Comparison of ENCODE assay signal across 8 cellular contexts in the genomic region with DNA sequence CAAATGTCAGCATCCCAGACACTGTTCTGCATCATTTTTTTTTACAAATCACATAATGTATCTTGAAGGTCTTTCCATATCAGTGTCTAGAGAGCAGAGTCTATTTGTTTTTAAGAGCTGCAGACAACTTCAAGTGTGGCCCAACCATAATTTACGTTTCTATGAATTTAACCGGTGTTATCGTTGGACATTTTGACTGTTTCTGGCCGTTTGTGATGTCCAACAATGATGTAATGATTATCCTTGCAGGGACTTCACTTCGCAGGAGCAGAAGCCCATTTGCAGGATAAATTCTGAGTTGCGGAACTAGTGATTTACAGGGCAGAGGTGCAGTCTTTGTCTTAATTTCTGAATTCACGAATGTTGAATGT. TPM values are rescaled to one million over a fixed set of nuclear protein-coding genes. Genes with fewer than 3 reads are reported as not detected.
A peak's percentile ranks its signal among the peaks of the same experiment; 100 is the strongest.
DNase-seq lines count a peak whose midpoint lies in the region; ATAC-seq, FAIRE-seq and TF ChIP-seq lines count a peak whose summit lies in the region.

No MANE protein-coding gene starts in this region.

- peak overlapping the region; percentile 68 to 94 (median 75) for H3K27ac ChIP-seq in tibial nerve
- peak overlapping the region in 1 of 2 donors; percentile 43 for H3K27ac ChIP-seq in small intestine (ENCODE audit: low read depth in 1 of 2, low read length in 1 of 2)

- DNase-seq in activated naive CD4-positive, alpha-beta T cell treated with anti-CD3 and anti-CD28 coated beads for 36 hours: no peak
- DNase-seq in activated naive CD4-positive, alpha-beta T cell (lab: John Stamatoyannopoulos, UW): no peak
- DNase-seq in activated T-helper 1 cell treated with anti-CD3 and anti-CD28 coated beads, Interleukin-12 subunit alpha, Interleukin-12 subunit beta, Interleukin-2, Interleukin-4 antibody, amounts not matched to agents 30 ng/mL and 10 ng/mL and 1 ng/mL, durations not matched to agents 14 hours and 24 hours and 36 hours (ENCODE audit: low spot score): no peak
- DNase-seq in kidney epithelial cell (ENCODE audit: low read depth): no peak
- no peak for DNase-seq in tibial nerve (ENCODE audit: low spot score in 2 of 2)
- DNase-seq in small intestine: no peak
- no peak for DNase-seq in GM12892 (ENCODE audit: insufficient read length)

- no peaks in the 10 kb centered on the region for H3K36me3 Mint-ChIP-seq in activated naive CD4-positive, alpha-beta T cell treated with anti-CD3 and anti-CD28 coated beads for 36 hours (ENCODE audit: low read depth)
- H3K36me3 Mint-ChIP-seq in activated T-helper 1 cell treated with anti-CD3 and anti-CD28 coated beads, Interleukin-12 subunit alpha, Interleukin-12 subunit beta, Interleukin-2, Interleukin-4 antibody, amounts not matched to agents 30 ng/mL and 10 ng/mL and 1 ng/mL, durations not matched to agents 14 hours and 24 hours and 36 hours (ENCODE audit: low read depth): no peaks in the 10 kb centered on the region

- H3K36me3 ChIP-seq in kidney epithelial cell (ENCODE audit: control insufficient read depth, insufficient read depth, low read length): no peaks in the 10 kb centered on the region
- H3K36me3 ChIP-seq in tibial nerve: no peaks in the 10 kb centered on the region
- no peaks in the 10 kb centered on the region for H3K36me3 ChIP-seq in small intestine (ENCODE audit: control insufficient read depth in 2 of 2, insufficient read depth in 2 of 2, low read length in 2 of 2)

- CTCF ChIA-PET in activated naive CD4-positive, alpha-beta T cell treated with anti-CD3 and anti-CD28 coated beads for 36 hours (lab: Charles Lee): interaction anchor here (0.6 to 1.3 kb wide), 5 partner anchors 28 to 245 kb away, joined by 3 to 4 read pairs (median 3); partner anchors contain the start of gene HLF

- no peak overlapping the region for H3K27ac Mint-ChIP-seq in activated naive CD4-positive, alpha-beta T cell treated with anti-CD3 and anti-CD28 coated beads for 36 hours
- no peak overlapping the region for H3K27ac Mint-ChIP-seq in activated T-helper 1 cell treated with anti-CD3 and anti-CD28 coated beads, Interleukin-12 subunit alpha, Interleukin-12 subunit beta, Interleukin-2, Interleukin-4 antibody, amounts not matched to agents 30 ng/mL and 10 ng/mL and 1 ng/mL, durations not matched to agents 14 hours and 24 hours and 36 hours

- FAIRE-seq in small intestine (lab: Jason Lieb, UNC) (no peak), GM12892 (lab: Jason Lieb, UNC) (no peak)

- no peak for TF ChIP-seq EP300 in tibial nerve (IDR thresholded peaks at IDR 0.05)

- intact Hi-C loops in activated naive CD4-positive, alpha-beta T cell treated with anti-CD3 and anti-CD28 coated beads for 36 hours (cut with micrococcal nuclease): loop anchor here (1.0 to 5.0 kb wide), 6 partner anchors 26 to 270 kb away; partner anchors contain the start of genes COX11, HLF and STXBP4
- intact Hi-C loops in activated T-helper 1 cell treated with anti-CD3 and anti-CD28 coated beads, Interleukin-12 subunit alpha, Interleukin-12 subunit beta, Interleukin-2, Interleukin-4 antibody, amounts not matched to agents 30 ng/mL and 10 ng/mL and 1 ng/mL, durations not matched to agents 14 hours and 24 hours and 36 hours (cut with micrococcal nuclease): loop anchor here (1.0 to 5.0 kb wide), 5 partner anchors 26 to 270 kb away; partner anchors contain the start of genes COX11, HLF and STXBP4

- H3K9me3 ChIP-seq in tibial nerve (no peaks in the 10 kb centered on the region), small intestine (ENCODE audit: control insufficient read depth, low read depth) (no peaks in the 10 kb centered on the region)

- peak overlapping the region; percentile 77 for H3K4me3 Mint-ChIP-seq in activated naive CD4-positive, alpha-beta T cell treated with anti-CD3 and anti-CD28 coated beads for 36 hours
- peak overlapping the region; percentile 56 for H3K4me3 Mint-ChIP-seq in activated T-helper 1 cell treated with anti-CD3 and anti-CD28 coated beads, Interleukin-12 subunit alpha, Interleukin-12 subunit beta, Interleukin-2, Interleukin-4 antibody, amounts not matched to agents 30 ng/mL and 10 ng/mL and 1 ng/mL, durations not matched to agents 14 hours and 24 hours and 36 hours

- H3K9me3 Mint-ChIP-seq in activated naive CD4-positive, alpha-beta T cell treated with anti-CD3 and anti-CD28 coated beads for 36 hours: peaks cover 4% of the 10 kb centered on the region
- no peaks in the 10 kb centered on the region for H3K9me3 Mint-ChIP-seq in activated T-helper 1 cell treated with anti-CD3 and anti-CD28 coated beads, Interleukin-12 subunit alpha, Interleukin-12 subunit beta, Interleukin-2, Interleukin-4 antibody, amounts not matched to agents 30 ng/mL and 10 ng/mL and 1 ng/mL, durations not matched to agents 14 hours and 24 hours and 36 hours

- peaks cover 0 to 20% (median 5%) of the 10 kb centered on the region in 4 donors for H3K4me1 ChIP-seq in tibial nerve
- no peaks in the 10 kb centered on the region for H3K4me1 ChIP-seq in small intestine (ENCODE audit: control insufficient read depth in 2 of 2, insufficient read depth in 1 of 2, low read depth in 1 of 2, low read length in 1 of 2)

- TF ChIP-seq CTCF in kidney epithelial cell (IDR thresholded peaks at IDR 0.05; ENCODE audit: insufficient read depth, low read length, poor library complexity, severe bottlenecking): no peak
- no peak for TF ChIP-seq CTCF in tibial nerve (IDR thresholded peaks at IDR 0.05)

- H3K4me3 ChIP-seq in kidney epithelial cell (ENCODE audit: low read depth, low read length) (peak overlapping the region; percentile 52), tibial nerve (peak overlapping the region; percentile 39 to 73 (median 53)), small intestine (ENCODE audit: low read depth in 1 of 2, low read length in 2 of 2) (peak overlapping the region in 1 of 2 donors; percentile 43)

- peaks cover 9% of the 10 kb centered on the region for H3K4me1 Mint-ChIP-seq in activated naive CD4-positive, alpha-beta T cell treated with anti-CD3 and anti-CD28 coated beads for 36 hours (ENCODE audit: low read depth)
- H3K4me1 Mint-ChIP-seq in activated T-helper 1 cell treated with anti-CD3 and anti-CD28 coated beads, Interleukin-12 subunit alpha, Interleukin-12 subunit beta, Interleukin-2, Interleukin-4 antibody, amounts not matched to agents 30 ng/mL and 10 ng/mL and 1 ng/mL, durations not matched to agents 14 hours and 24 hours and 36 hours (ENCODE audit: low read depth): peaks cover 17% of the 10 kb centered on the region

- 5 to 7% methylated on average over 7 of the region's 7 CpGs for WGBS in tibial nerve, 2 donors
- WGBS in small intestine, 3 donors: 23 to 35% (median 31%) methylated on average over 7 of the region's 7 CpGs

- ATAC-seq in GM19023 (IDR thresholded peaks at IDR 0.05; ENCODE audit: unreplicated experiment): no peak

- no peak for TF ChIP-seq POLR2A in tibial nerve (IDR thresholded peaks at IDR 0.05)
- TF ChIP-seq POLR2A in GM12892 (IDR thresholded peaks at IDR 0.05; ENCODE audit: low read depth, low read length): no peak

- H3K27me3 ChIP-seq in kidney epithelial cell (ENCODE audit: control insufficient read depth, insufficient read depth, low read length) (no peaks in the 10 kb centered on the region), tibial nerve (no peaks in the 10 kb centered on the region), small intestine (ENCODE audit: control insufficient read depth in 2 of 2, insufficient read depth in 2 of 2, low read length in 2 of 2) (no peaks in the 10 kb centered on the region)

- peaks cover 19% of the 10 kb centered on the region for H3K27me3 Mint-ChIP-seq in activated naive CD4-positive, alpha-beta T cell treated with anti-CD3 and anti-CD28 coated beads for 36 hours (ENCODE audit: low read depth)
- peaks cover 34% of the 10 kb centered on the region for H3K27me3 Mint-ChIP-seq in activated T-helper 1 cell treated with anti-CD3 and anti-CD28 coated beads, Interleukin-12 subunit alpha, Interleukin-12 subunit beta, Interleukin-2, Interleukin-4 antibody, amounts not matched to agents 30 ng/mL and 10 ng/mL and 1 ng/mL, durations not matched to agents 14 hours and 24 hours and 36 hours (ENCODE audit: insufficient read depth)

RNA-seq across cellular contexts. Expression of gene HLF, which starts 26.9 kb away (rescaled TPM):
- total RNA-seq in activated naive CD4-positive, alpha-beta T cell treated with anti-CD3 and anti-CD28 coated beads for 36 hours: under 1 TPM; 0.79 to 0.86 TPM
- total RNA-seq in activated T-helper 1 cell treated with anti-CD3 and anti-CD28 coated beads, Interleukin-12 subunit alpha, Interleukin-12 subunit beta, Interleukin-2, Interleukin-4 antibody, amounts not matched to agents 30 ng/mL and 10 ng/mL and 1 ng/mL, durations not matched to agents 14 hours and 24 hours and 36 hours: 0.36 and 0.54 TPM in 2 replicates
- total RNA-seq in kidney epithelial cell (0.25 and 0.34 TPM in 2 replicates), tibial nerve (10 to 100 TPM; 19.5 to 42.5 (median 36.0) TPM)
- 1 to 10 TPM in 1 of 3 donors, under 1 TPM in 2; 0.54 to 2.3 (median 0.67) TPM for polyA plus RNA-seq in small intestine
- polyA plus RNA-seq in GM12892 (2012; ENCODE audit: missing spikeins): 0.11 TPM

Comparison
In these comparisons a context has a peak if more than half of its experiments do, and no peak if none do; other contexts are left out.
1. RNA of gene HLF, which starts 26.9 kb away (total RNA-seq): 19.5 to 42.5 TPM in tibial nerve; 0.79 to 0.86 TPM in activated naive CD4-positive, alpha-beta T cell treated with anti-CD3 and anti-CD28 coated beads for 36 hours, 0.36 to 0.54 TPM in activated T-helper 1 cell treated with anti-CD3 and anti-CD28 coated beads, Interleukin-12 subunit alpha, Interleukin-12 subunit beta, Interleukin-2, Interleukin-4 antibody, amounts not matched to agents 30 ng/mL and 10 ng/mL and 1 ng/mL, durations not matched to agents 14 hours and 24 hours and 36 hours and 0.25 to 0.34 TPM in kidney epithelial cell; every median in the first group is over 10 times any median in the second.